ENCODE assay signal across 12 cellular contexts in genomic region chr17:77696720-77697460, GRCh38.
DNase-seq lines count a peak whose midpoint lies in the region; ATAC-seq lines count a peak whose summit lies in the region.
"Had no signal": no experiment of that assay in that cellular context is flagged by ENCODE, and none has a peak within 500 bp of the region (broad histone marks: within the 10 kb centered on the region; RNA-seq: fewer than 3 reads in every experiment).

No MANE protein-coding gene starts in this region.

- DNase-seq in NCI-H526 (lab: John Stamatoyannopoulos, UW) (peak; percentile 22 to 59), NCI-H526 treated with DMSO at 0.1 percent for 48 hours (lab: John Stamatoyannopoulos, UW) (no peak), T-helper 17 cell (no peak), iPS DF 6.9 (ENCODE audit: low read depth, low spot score) (peak; percentile 25), retina (peak; percentile 69), GM03348 (ENCODE audit: low spot score) (no peak), DMS114 treated with DMSO at 0.1 percent for 48 hours (lab: John Stamatoyannopoulos, UW; ENCODE audit: unreplicated experiment) (no peak)
- no peak for DNase-seq in stimulated activated CD4-positive, alpha-beta T cell treated with anti-CD3 and anti-CD28 coated beads, Interleukin-4, amount 100 ng/mL, for 4 hours
- DNase-seq: activated CD4-positive, alpha-beta T cell treated with anti-CD3 and anti-CD28 coated beads for 1 hour; activated gamma-delta T cell; NCI-H446 had no signal

- H3K4me1 ChIP-seq in iPS DF 6.9 (ENCODE audit: control insufficient read depth, insufficient read depth, low read length): peaks cover 11% of the 10 kb centered on the region

- no CpG with 5 or more reads among the region's 15 CpGs for WGBS in iPS DF 6.9 (ENCODE audit: insufficient coverage, insufficient read length)

- H3K27ac ChIP-seq in iPS DF 6.9 (ENCODE audit: low read length): no peak overlapping the region

- no peaks in the 10 kb centered on the region for H3K9me3 ChIP-seq in T-helper 17 cell (ENCODE audit: control insufficient read depth, low read length, poor library complexity, severe bottlenecking)
- no peaks in the 10 kb centered on the region for H3K9me3 ChIP-seq in iPS DF 6.9 (ENCODE audit: control insufficient read depth, insufficient read depth, low read length)

- 0 out of 2 replicates have a peak, but pooled peaks cover 4% of the 10 kb centered on the region for H3K27me3 ChIP-seq in iPS DF 6.9 (ENCODE audit: control insufficient read depth, insufficient read depth, low read length)

- H3K4me3 ChIP-seq in iPS DF 6.9 (ENCODE audit: low read length): peak overlapping the region; percentile 48; the same call in 1 of the 2 replicates
- H3K4me3 ChIP-seq: K562 had no signal

- no peak for ATAC-seq in T-helper 17 cell
- ATAC-seq: K562 had no signal

- no peaks in the 10 kb centered on the region for H3K36me3 ChIP-seq in iPS DF 6.9 (ENCODE audit: control insufficient read depth, insufficient read depth, low read length)

- peaks cover 39% of the 10 kb centered on the region for H3K4me1 Mint-ChIP-seq in T-helper 17 cell

- H3K27ac Mint-ChIP-seq in T-helper 17 cell: peak overlapping the region; percentile 34

- peaks cover 16% of the 10 kb centered on the region for H3K27me3 Mint-ChIP-seq in T-helper 17 cell

- peak overlapping the region; percentile 60 for H3K4me3 Mint-ChIP-seq in T-helper 17 cell

- no peaks in the 10 kb centered on the region for H3K36me3 Mint-ChIP-seq in T-helper 17 cell (ENCODE audit: low read depth)

Comparison
In these comparisons a context has a peak if more than half of its experiments do, and no peak if none do; other contexts are left out.
1. DNase-seq: peak in NCI-H526 (2 of 2), iPS DF 6.9 (single experiment) and retina (single experiment); none in NCI-H526 treated with DMSO at 0.1 percent for 48 hours (single experiment), T-helper 17 cell (0 of 3), stimulated activated CD4-positive, alpha-beta T cell treated with anti-CD3 and anti-CD28 coated beads, Interleukin-4, amount 100 ng/mL, for 4 hours (0 of 2), GM03348 (single experiment) and DMS114 treated with DMSO at 0.1 percent for 48 hours (single experiment).